In the genomic region with DNA sequence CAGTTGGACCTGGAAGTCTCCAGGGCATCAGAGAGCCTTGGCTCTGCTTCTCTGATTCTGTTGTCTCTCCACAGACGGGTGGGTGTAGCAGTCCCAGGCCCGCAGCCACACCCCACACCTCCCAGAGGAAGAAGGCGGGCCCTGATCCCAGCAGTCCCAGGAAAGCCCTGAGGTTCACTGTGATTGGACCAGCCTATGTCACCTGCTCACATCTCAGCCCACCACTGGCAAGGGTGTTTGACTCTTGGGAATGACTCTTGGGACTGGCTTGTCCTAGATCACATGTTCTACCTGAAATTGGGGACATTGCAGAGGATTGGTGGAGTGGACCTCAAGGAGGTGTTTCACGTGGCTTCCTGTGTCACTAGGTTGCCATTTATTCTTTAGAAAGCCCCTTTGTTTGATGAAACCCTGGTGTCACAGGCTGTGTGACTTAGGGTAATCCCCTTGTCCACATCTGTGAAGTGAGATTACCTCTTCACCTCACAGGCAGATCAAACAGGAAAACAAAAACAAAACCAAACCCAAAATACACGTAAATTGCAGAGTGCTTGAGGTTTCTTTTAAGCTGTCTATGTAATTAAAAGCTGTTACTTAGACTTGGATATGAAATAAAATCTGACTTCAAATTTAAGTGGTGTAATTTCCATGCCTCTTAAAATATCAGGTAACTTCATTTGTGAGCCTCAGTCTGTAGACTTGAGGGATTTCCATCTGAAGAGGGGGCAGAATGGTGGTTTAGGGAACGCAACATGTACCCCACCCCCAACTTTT, we compare ENCODE assay signal across 1 cellular context.
TF ChIP-seq lines count a peak whose summit lies in the region.

No MANE protein-coding gene starts in this region.

TF ChIP-seq in GM12878, 131 proteins besides CTCF, POLR2A, EP300 and RAD21 (continued from another document and continues in another):
- TF ChIP-seq ETV6 (conservative IDR thresholded peaks at IDR 0.05 in 1 of 2, IDR thresholded peaks at IDR 0.05 in 1 of 2; ENCODE audit: borderline replicate concordance in 1 of 2, low read depth in 1 of 2): peak in 1 of 2 experiments; percentile 68; a peak in 1 of 4 replicates
- peak; percentile 74 for TF ChIP-seq TCF12 (IDR thresholded peaks at IDR 0.05; ENCODE audit: low read depth, low read length)
- TF ChIP-seq POU2F2 (IDR thresholded peaks at IDR 0.05; ENCODE audit: borderline replicate concordance, low read depth, low read length): peak; percentile 8; the same call in 1 of the 3 replicates
- no peak for TF ChIP-seq CEBPB (IDR thresholded peaks at IDR 0.05; ENCODE audit: borderline replicate concordance in 1 of 2, low read depth in 2 of 2, low read length in 2 of 2)
- TF ChIP-seq BHLHE40 (IDR thresholded peaks at IDR 0.05; ENCODE audit: borderline replicate concordance in 1 of 2, low read depth in 2 of 2, low read length in 1 of 2): peak; percentile 80 to 85
- TF ChIP-seq RELA (IDR thresholded peaks at IDR 0.05; ENCODE audit: borderline replicate concordance, partially characterized antibody): peak; percentile 86
- no peak for TF ChIP-seq RCOR1 (conservative IDR thresholded peaks at IDR 0.05; ENCODE audit: low read depth, low read length)
- TF ChIP-seq ATF3 (IDR thresholded peaks at IDR 0.05; ENCODE audit: borderline replicate concordance, extremely low read depth, low read depth, low read length): peak; percentile 13; the same call in 1 of the 2 replicates
- TF ChIP-seq ZNF207 (IDR thresholded peaks at IDR 0.05; ENCODE audit: borderline replicate concordance): peak; percentile 75; the same call in 1 of the 2 replicates
- TF ChIP-seq, protein P1, sequence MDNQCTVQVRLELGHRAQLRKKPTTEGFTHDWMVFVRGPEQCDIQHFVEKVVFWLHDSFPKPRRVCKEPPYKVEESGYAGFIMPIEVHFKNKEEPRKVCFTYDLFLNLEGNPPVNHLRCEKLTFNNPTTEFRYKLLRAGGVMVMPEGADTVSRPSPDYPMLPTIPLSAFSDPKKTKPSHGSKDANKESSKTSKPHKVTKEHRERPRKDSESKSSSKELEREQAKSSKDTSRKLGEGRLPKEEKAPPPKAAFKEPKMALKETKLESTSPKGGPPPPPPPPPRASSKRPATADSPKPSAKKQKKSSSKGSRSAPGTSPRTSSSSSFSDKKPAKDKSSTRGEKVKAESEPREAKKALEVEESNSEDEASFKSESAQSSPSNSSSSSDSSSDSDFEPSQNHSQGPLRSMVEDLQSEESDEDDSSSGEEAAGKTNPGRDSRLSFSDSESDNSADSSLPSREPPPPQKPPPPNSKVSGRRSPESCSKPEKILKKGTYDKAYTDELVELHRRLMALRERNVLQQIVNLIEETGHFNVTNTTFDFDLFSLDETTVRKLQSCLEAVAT (IDR thresholded peaks at IDR 0.05): 0 out of 2 replicates have a peak, but pooled peaks have one; percentile 68
- no peak for TF ChIP-seq ZNF622 (IDR thresholded peaks at IDR 0.05)
- peak in 1 of 2 experiments; percentile 63; a peak in 2 of 4 replicates for TF ChIP-seq IKZF2 (IDR thresholded peaks at IDR 0.05)
- TF ChIP-seq JUNB (IDR thresholded peaks at IDR 0.05): peak; percentile 72
- peak; percentile 97 for TF ChIP-seq RELB (IDR thresholded peaks at IDR 0.05; ENCODE audit: low read depth)
- peak; percentile 22 for TF ChIP-seq CUX1 (IDR thresholded peaks at IDR 0.05; ENCODE audit: insufficient replicate concordance, low read depth, low read length)
- TF ChIP-seq HCFC1 (IDR thresholded peaks at IDR 0.05; ENCODE audit: low read length): no peak
- TF ChIP-seq NFIC (IDR thresholded peaks at IDR 0.05; ENCODE audit: low read depth, low read length): peak; percentile 90
- no peak for TF ChIP-seq ZNF217 (IDR thresholded peaks at IDR 0.05)
- TF ChIP-seq CREM (IDR thresholded peaks at IDR 0.05; ENCODE audit: low read depth): peak; percentile 74; the same call in 1 of the 2 replicates
- TF ChIP-seq LARP7 (IDR thresholded peaks at IDR 0.05): peak; percentile 48; the same call in 1 of the 2 replicates
- TF ChIP-seq TAF1 (IDR thresholded peaks at IDR 0.05; ENCODE audit: borderline replicate concordance, low read depth, low read length): no peak
- no peak; the same call in 1 of the 2 replicates for TF ChIP-seq ZBTB40 (IDR thresholded peaks at IDR 0.05; ENCODE audit: borderline replicate concordance)
- no peak for TF ChIP-seq NFYA (IDR thresholded peaks at IDR 0.05; ENCODE audit: borderline replicate concordance, low read depth, low read length)
- TF ChIP-seq MAX (IDR thresholded peaks at IDR 0.05; ENCODE audit: low read depth, low read length): peak; percentile 25; the same call in 1 of the 2 replicates
- TF ChIP-seq, protein P2, sequence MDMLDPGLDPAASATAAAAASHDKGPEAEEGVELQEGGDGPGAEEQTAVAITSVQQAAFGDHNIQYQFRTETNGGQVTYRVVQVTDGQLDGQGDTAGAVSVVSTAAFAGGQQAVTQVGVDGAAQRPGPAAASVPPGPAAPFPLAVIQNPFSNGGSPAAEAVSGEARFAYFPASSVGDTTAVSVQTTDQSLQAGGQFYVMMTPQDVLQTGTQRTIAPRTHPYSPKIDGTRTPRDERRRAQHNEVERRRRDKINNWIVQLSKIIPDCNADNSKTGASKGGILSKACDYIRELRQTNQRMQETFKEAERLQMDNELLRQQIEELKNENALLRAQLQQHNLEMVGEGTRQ (IDR thresholded peaks at IDR 0.05; ENCODE audit: borderline replicate concordance, low read depth, low read length): peak; percentile 67; the same call in 1 of the 2 replicates
- TF ChIP-seq CBX5 (IDR thresholded peaks at IDR 0.05; ENCODE audit: low read depth): 0 out of 2 replicates have a peak, but pooled peaks have one; percentile 36
- TF ChIP-seq IRF5 (IDR thresholded peaks at IDR 0.05; ENCODE audit: borderline replicate concordance): no peak
- TF ChIP-seq POLR2AphosphoS5 (IDR thresholded peaks at IDR 0.05; ENCODE audit: low read length): no peak
- 0 out of 2 replicates have a peak, but pooled peaks have one; percentile 32 for TF ChIP-seq NKRF (conservative IDR thresholded peaks at IDR 0.05)
- peak; percentile 74; the same call in 1 of the 2 replicates for TF ChIP-seq CBFB (IDR thresholded peaks at IDR 0.05; ENCODE audit: low read depth)
- peak; percentile 93 for TF ChIP-seq ATF2 (IDR thresholded peaks at IDR 0.05; ENCODE audit: low read length)
- peak; percentile 65; the same call in 1 of the 2 replicates for TF ChIP-seq BACH1 (IDR thresholded peaks at IDR 0.05; ENCODE audit: borderline replicate concordance)
